Comparison of ENCODE assay signal across 20 cellular contexts in genomic region chr14:68109132-68109531, GRCh38.
DNase-seq lines count a peak whose midpoint lies in the region; ATAC-seq, FAIRE-seq and TF ChIP-seq lines count a peak whose summit lies in the region.
"Had no signal": no experiment of that assay in that cellular context is flagged by ENCODE, and none has a peak within 500 bp of the region (broad histone marks: within the 10 kb centered on the region; RNA-seq: fewer than 3 reads in every experiment).

No MANE protein-coding gene starts in this region.

- no peaks in the 10 kb centered on the region for H3K9me2 ChIP-seq in hepatocyte (replicated peaks; ENCODE audit: insufficient read depth)
- no peaks in the 10 kb centered on the region for H3K9me2 ChIP-seq in Karpas-422 (replicated peaks; ENCODE audit: insufficient read depth, low read length)

- FAIRE-seq in bronchial epithelial cell (lab: Jason Lieb, UNC), result no peak

- in situ Hi-C loops in transverse colon (cut with MboI; ENCODE audit: low pct_ligation_motif_present in 1 of 4, low pct_unique_long_range_greater_than_20kb in 1 of 4, low sequenced_read_pairs in 3 of 4), result no loop called here

- H3K4me1 ChIP-seq in hepatocyte (ENCODE audit: insufficient read depth) (peaks cover 57% of the 10 kb centered on the region), transverse colon (peaks cover 4 to 63% (median 25%) of the 10 kb centered on the region in 4 donors), thyroid gland (peaks cover 12 to 28% of the 10 kb centered on the region in 2 donors), Karpas-422 (ENCODE audit: low read length) (no peaks in the 10 kb centered on the region)

- H3K9me3 ChIP-seq in hepatocyte (ENCODE audit: low read depth) (no peaks in the 10 kb centered on the region), transverse colon (no peaks in the 10 kb centered on the region), thyroid gland (no peaks in the 10 kb centered on the region), Karpas-422 (ENCODE audit: low read length) (no peaks in the 10 kb centered on the region)

- no peaks in the 10 kb centered on the region for H3K36me3 Mint-ChIP-seq in stimulated activated effector memory CD8-positive, alpha-beta T cell treated with anti-CD3 and anti-CD28 coated beads, Interleukin-12 subunit alpha, Interleukin-12 subunit beta, amount 100 ng/mL, for 72 hours
- H3K36me3 Mint-ChIP-seq: WTC11 had no signal

- H3K79me2 ChIP-seq in hepatocyte (no peaks in the 10 kb centered on the region), Karpas-422 (ENCODE audit: low read length) (no peaks in the 10 kb centered on the region)

- peaks cover 18% of the 10 kb centered on the region for H3K4me1 Mint-ChIP-seq in stimulated activated effector memory CD8-positive, alpha-beta T cell treated with anti-CD3 and anti-CD28 coated beads, Interleukin-12 subunit alpha, Interleukin-12 subunit beta, amount 100 ng/mL, for 72 hours

- 59% methylated on average over 2 of the region's 2 CpGs for WGBS in hepatocyte (ENCODE audit: low lambda C conversion rate, missing lambda C conversion rate)
- WGBS in transverse colon (ENCODE audit: low coverage in 1 of 2), 2 donors, result 64 to 69% methylated on average over 2 of the region's 2 CpGs
- 77 to 93% methylated on average over 2 of the region's 2 CpGs for WGBS in thyroid gland, 2 donors

- no peak overlapping the region for H3K4me3 Mint-ChIP-seq in stimulated activated effector memory CD8-positive, alpha-beta T cell treated with anti-CD3 and anti-CD28 coated beads, Interleukin-12 subunit alpha, Interleukin-12 subunit beta, amount 100 ng/mL, for 72 hours
- H3K4me3 Mint-ChIP-seq: activated CD8-positive, alpha-beta T cell treated with anti-CD3 and anti-CD28 coated beads for 36 hours; activated T-helper 1 cell treated with anti-CD3 and anti-CD28 coated beads, Interleukin-12 subunit alpha, Interleukin-12 subunit beta, Interleukin-2, Interleukin-4 antibody, amounts not matched to agents 30 ng/mL and 10 ng/mL and 1 ng/mL, durations not matched to agents 14 hours and 24 hours and 36 hours; central memory CD8-positive, alpha-beta T cell; T-helper 1 cell treated with Interleukin-12 subunit alpha and Interleukin-12 subunit beta and Interleukin-4 antibody, amounts not matched to agents 30 μg/mL and 1 μg/mL, for 36 hours; WTC11 had no signal

- H3K27ac ChIP-seq in hepatocyte (peak overlapping the region; percentile 56), transverse colon (peak overlapping the region in 3 of 4 donors; percentile 52 to 76 (median 59)), thyroid gland (no peak overlapping the region), Karpas-422 (ENCODE audit: low read length) (no peak overlapping the region)

- ATAC-seq in GM21825 (IDR thresholded peaks at IDR 0.05; ENCODE audit: unreplicated experiment), result no peak
- ATAC-seq in stimulated activated effector memory CD8-positive, alpha-beta T cell treated with anti-CD3 and anti-CD28 coated beads, Interleukin-12 subunit alpha, Interleukin-12 subunit beta, amount 100 ng/mL, for 72 hours, result no peak
- ATAC-seq: activated CD8-positive, alpha-beta T cell treated with anti-CD3 and anti-CD28 coated beads for 36 hours; WTC11 had no signal

- H2AFZ ChIP-seq in hepatocyte, result no peak overlapping the region
- no peak overlapping the region for H2AFZ ChIP-seq in Karpas-422 (ENCODE audit: low read length)

- H3K4me2 ChIP-seq in hepatocyte (no peak overlapping the region), Karpas-422 (ENCODE audit: low read depth, low read length, poor library complexity, severe bottlenecking) (no peak overlapping the region)

- intact Hi-C loops in transverse colon (cut with DNase I; ENCODE audit: low total_unique reads), result no loop called here
- intact Hi-C loops in thyroid gland (cut with DNase I), result no loop called here

- no peak for TF ChIP-seq EP300 in transverse colon (IDR thresholded peaks at IDR 0.05; ENCODE audit: low read depth)

- no peak overlapping the region for H3K27ac Mint-ChIP-seq in stimulated activated effector memory CD8-positive, alpha-beta T cell treated with anti-CD3 and anti-CD28 coated beads, Interleukin-12 subunit alpha, Interleukin-12 subunit beta, amount 100 ng/mL, for 72 hours
- H3K27ac Mint-ChIP-seq: activated CD8-positive, alpha-beta T cell treated with anti-CD3 and anti-CD28 coated beads for 36 hours; activated T-helper 1 cell treated with anti-CD3 and anti-CD28 coated beads, Interleukin-12 subunit alpha, Interleukin-12 subunit beta, Interleukin-2, Interleukin-4 antibody, amounts not matched to agents 30 ng/mL and 10 ng/mL and 1 ng/mL, durations not matched to agents 14 hours and 24 hours and 36 hours; T-helper 1 cell treated with Interleukin-12 subunit alpha and Interleukin-12 subunit beta and Interleukin-4 antibody, amounts not matched to agents 30 μg/mL and 1 μg/mL, for 36 hours; WTC11 had no signal

- no peaks in the 10 kb centered on the region for H4K20me1 ChIP-seq in hepatocyte (ENCODE audit: insufficient read depth, poor library complexity, severe bottlenecking)
- H4K20me1 ChIP-seq in Karpas-422 (ENCODE audit: insufficient read depth, low read depth, low read length), result peaks cover 45% of the 10 kb centered on the region

- peak; percentile 92 for DNase-seq in HFF-Myc (ENCODE audit: extremely low read depth, low read depth)
- peak; percentile 39 for DNase-seq in bronchial epithelial cell (ENCODE audit: low read depth)
- peak; percentile 15 for DNase-seq in hepatocyte (ENCODE audit: low spot score)
- DNase-seq in transverse colon, result no peak
- no peak for DNase-seq in thyroid gland
- no peak for DNase-seq in Karpas-422
- DNase-seq in stimulated activated effector memory CD8-positive, alpha-beta T cell treated with anti-CD3 and anti-CD28 coated beads, Interleukin-12 subunit alpha, Interleukin-12 subunit beta, amount 100 ng/mL, for 72 hours (ENCODE audit: low spot score in 2 of 2), result no peak
- DNase-seq: activated CD8-positive, alpha-beta T cell treated with anti-CD3 and anti-CD28 coated beads for 36 hours; C1 segment of cervical spinal cord; head of caudate nucleus; islet precursor cell; Kasumi-1; NCI-H1417 treated with DMSO at 0.1 percent for 48 hours; stimulated activated CD4-positive, alpha-beta T cell treated with anti-CD3 and anti-CD28 coated beads, Interleukin-4, amount 100 ng/mL, for 24 hours; stimulated activated CD8-positive, alpha-beta memory T cell treated with anti-CD3 and anti-CD28 coated beads, Interleukin-4, amount 100 ng/mL, for 48 hours had no signal

- no peaks in the 10 kb centered on the region for H3K27me3 ChIP-seq in bronchial epithelial cell (ENCODE audit: control insufficient read depth, insufficient read depth, low read length)
- H3K27me3 ChIP-seq in hepatocyte, result no peaks in the 10 kb centered on the region
- no peaks in the 10 kb centered on the region for H3K27me3 ChIP-seq in transverse colon
- no peaks in the 10 kb centered on the region for H3K27me3 ChIP-seq in thyroid gland
- H3K27me3 ChIP-seq in Karpas-422 (ENCODE audit: low read length), result no peaks in the 10 kb centered on the region

- TF ChIP-seq CTCF in HFF-Myc (IDR thresholded peaks at IDR 0.05; ENCODE audit: low read depth, low read length, missing control alignments) (no peak), bronchial epithelial cell (IDR thresholded peaks at IDR 0.05; ENCODE audit: insufficient read depth, low read length, severe bottlenecking) (no peak), hepatocyte (IDR thresholded peaks at IDR 0.05; ENCODE audit: poor library complexity) (no peak), transverse colon (IDR thresholded peaks at IDR 0.05) (no peak), thyroid gland (IDR thresholded peaks at IDR 0.05) (no peak)

- H3K4me3 ChIP-seq in HFF-Myc (replicated peaks; ENCODE audit: low read depth, low read length), result no peak overlapping the region
- no peak overlapping the region for H3K4me3 ChIP-seq in bronchial epithelial cell (ENCODE audit: low read depth, low read length)
- H3K4me3 ChIP-seq in hepatocyte, result no peak overlapping the region
- no peak overlapping the region for H3K4me3 ChIP-seq in transverse colon
- H3K4me3 ChIP-seq in thyroid gland (replicated peaks in 1 of 3), result no peak overlapping the region
- no peak overlapping the region for H3K4me3 ChIP-seq in Karpas-422 (ENCODE audit: low read length)

- TF ChIP-seq POLR2A in transverse colon (IDR thresholded peaks at IDR 0.05) (no peak), thyroid gland (IDR thresholded peaks at IDR 0.05) (no peak)

- no peak overlapping the region for H3K9ac ChIP-seq in Karpas-422 (ENCODE audit: low read length)

- H3K9me3 Mint-ChIP-seq in stimulated activated effector memory CD8-positive, alpha-beta T cell treated with anti-CD3 and anti-CD28 coated beads, Interleukin-12 subunit alpha, Interleukin-12 subunit beta, amount 100 ng/mL, for 72 hours, result no peaks in the 10 kb centered on the region
- H3K9me3 Mint-ChIP-seq: activated CD8-positive, alpha-beta T cell treated with anti-CD3 and anti-CD28 coated beads for 36 hours; central memory CD8-positive, alpha-beta T cell; T-helper 1 cell treated with Interleukin-12 subunit alpha and Interleukin-12 subunit beta and Interleukin-4 antibody, amounts not matched to agents 30 μg/mL and 1 μg/mL, for 36 hours; WTC11 had no signal

- H3K36me3 ChIP-seq in bronchial epithelial cell (ENCODE audit: control insufficient read depth, insufficient read depth, low read length) (no peaks in the 10 kb centered on the region), hepatocyte (replicated peaks; ENCODE audit: insufficient read depth, low read depth) (no peaks in the 10 kb centered on the region), transverse colon (no peaks in the 10 kb centered on the region), thyroid gland (no peaks in the 10 kb centered on the region), Karpas-422 (ENCODE audit: insufficient read depth, low read length) (no peaks in the 10 kb centered on the region)

Comparison
In these comparisons a context has a peak if more than half of its experiments do, and no peak if none do; other contexts are left out.
1. DNase-seq: peak in HFF-Myc (single experiment), bronchial epithelial cell (single experiment) and hepatocyte (single experiment); none in transverse colon (single experiment), thyroid gland (0 of 2), Karpas-422 (single experiment) and stimulated activated effector memory CD8-positive, alpha-beta T cell treated with anti-CD3 and anti-CD28 coated beads, Interleukin-12 subunit alpha, Interleukin-12 subunit beta, amount 100 ng/mL, for 72 hours (0 of 2).
2. H3K27ac ChIP-seq: peak in hepatocyte (single experiment) and transverse colon (3 of 4); none in thyroid gland (0 of 3) and Karpas-422 (single experiment).